Comparison of ENCODE assay signal across 1 cellular context in genomic region chr5:10353241-10354047, GRCh38.
TF ChIP-seq lines count a peak whose summit lies in the region.

Gene MARCHF6, plus strand, starts transcription at chr5:10353695. Its CDS starts 204 bp downstream, at chr5:10353899.

TF ChIP-seq in K562, 482 proteins besides CTCF, POLR2A, EP300 and RAD21 (continued from another document and continues in another):
- peak; percentile 73 to 77 for TF ChIP-seq E2F6 (IDR thresholded peaks at IDR 0.05; ENCODE audit: borderline replicate concordance in 1 of 2, extremely low read depth in 1 of 2, insufficient read depth in 1 of 2, insufficient read length in 1 of 2, low read depth in 1 of 2, low read length in 1 of 2, poor library complexity in 1 of 2, severe bottlenecking in 1 of 2)
- TF ChIP-seq ZNF609 (CRISPR knock-in tag; IDR thresholded peaks at IDR 0.05; ENCODE audit: borderline replicate concordance) = peak; percentile 10; the same call in 1 of the 2 replicates
- no peak for TF ChIP-seq ZNF232 (CRISPR knock-in tag; IDR thresholded peaks at IDR 0.05)
- no peak for TF ChIP-seq ZBTB34 (CRISPR knock-in tag; IDR thresholded peaks at IDR 0.05)
- TF ChIP-seq ZNF551 (CRISPR knock-in tag; IDR thresholded peaks at IDR 0.05) = no peak
- peak; percentile 43; the same call in 1 of the 2 replicates for TF ChIP-seq MTA1 (IDR thresholded peaks at IDR 0.05; ENCODE audit: borderline replicate concordance)
- peak; percentile 67 for TF ChIP-seq RUNX1 (IDR thresholded peaks at IDR 0.05; ENCODE audit: low read depth)
- TF ChIP-seq ATF2 (CRISPR knock-in tag; IDR thresholded peaks at IDR 0.05) = peak; percentile 43; the same call in 1 of the 2 replicates
- peak; percentile 53 for TF ChIP-seq SPI1 (IDR thresholded peaks at IDR 0.05; ENCODE audit: borderline replicate concordance, low read depth, low read length)
- TF ChIP-seq HDGF (IDR thresholded peaks at IDR 0.05) = no peak
- 0 out of 2 replicates have a peak, but pooled peaks have one; percentile 51 for TF ChIP-seq RFX7 (CRISPR knock-in tag; IDR thresholded peaks at IDR 0.05)
- TF ChIP-seq SRSF9 (IDR thresholded peaks at IDR 0.05; ENCODE audit: borderline replicate concordance, low read depth, low read length) = no peak
- TF ChIP-seq TEAD1 (CRISPR knock-in tag; IDR thresholded peaks at IDR 0.05) = peak in 1 of 2 experiments; percentile 50; a peak in 1 of 4 replicates
- TF ChIP-seq GABPA (tag; conservative IDR thresholded peaks at IDR 0.05; ENCODE audit: low read depth) = peak; percentile 98
- TF ChIP-seq PTTG1 (tag; IDR thresholded peaks at IDR 0.05; ENCODE audit: low read depth) = no peak
- TF ChIP-seq ZNF224 (CRISPR knock-in tag; IDR thresholded peaks at IDR 0.05) = 0 out of 2 replicates have a peak, but pooled peaks have one; percentile 62
- TF ChIP-seq HMG20A (CRISPR knock-in tag; conservative IDR thresholded peaks at IDR 0.05) = no peak
- TF ChIP-seq ZC3H4 (CRISPR knock-in tag; IDR thresholded peaks at IDR 0.05; ENCODE audit: borderline replicate concordance) = peak; percentile 75; the same call in 1 of the 2 replicates
- peak; percentile 70 for TF ChIP-seq TRIM28 (IDR thresholded peaks at IDR 0.05)
- TF ChIP-seq TCF7 (IDR thresholded peaks at IDR 0.05; ENCODE audit: borderline replicate concordance) = peak; percentile 15; the same call in 1 of the 2 replicates
- peak; percentile 47 for TF ChIP-seq GMEB1 (CRISPR knock-in tag; IDR thresholded peaks at IDR 0.05)
- 0 out of 2 replicates have a peak, but pooled peaks have one; percentile 37 for TF ChIP-seq LARP7 (IDR thresholded peaks at IDR 0.05)
- TF ChIP-seq E2F8 (IDR thresholded peaks at IDR 0.05; ENCODE audit: low read depth, partially characterized antibody) = no peak
- TF ChIP-seq MTA3 (IDR thresholded peaks at IDR 0.05; ENCODE audit: borderline replicate concordance) = peak; percentile 83
- TF ChIP-seq MBD1 (CRISPR knock-in tag; IDR thresholded peaks at IDR 0.05) = no peak
- TF ChIP-seq TRIM25 (IDR thresholded peaks at IDR 0.05; ENCODE audit: borderline replicate concordance) = no peak
- peak; percentile 89; the same call in 1 of the 2 replicates for TF ChIP-seq GTF2E2 (tag; IDR thresholded peaks at IDR 0.05)
- TF ChIP-seq FOXK2 (conservative IDR thresholded peaks at IDR 0.05 in 1 of 2, IDR thresholded peaks at IDR 0.05 in 1 of 2; ENCODE audit: low read depth in 2 of 2) = peak; percentile 35 to 41; a peak in 3 of 4 replicates
- peak; percentile 80; the same call in 1 of the 2 replicates for TF ChIP-seq ZNF263 (CRISPR knock-in tag; IDR thresholded peaks at IDR 0.05; ENCODE audit: borderline replicate concordance)
- TF ChIP-seq KLF13 (tag; IDR thresholded peaks at IDR 0.05; ENCODE audit: borderline replicate concordance, low read depth) = peak; percentile 35
- TF ChIP-seq NKRF (IDR thresholded peaks at IDR 0.05; ENCODE audit: borderline replicate concordance) = peak; percentile 91
- peak in 1 of 2 experiments; percentile 41; a peak in 2 of 4 replicates for TF ChIP-seq TBL1XR1 (IDR thresholded peaks at IDR 0.05; ENCODE audit: low read length in 2 of 2)
- no peak for TF ChIP-seq ZNF121 (CRISPR knock-in tag; conservative IDR thresholded peaks at IDR 0.05)
- peak; percentile 67 for TF ChIP-seq MXD1 (CRISPR knock-in tag; IDR thresholded peaks at IDR 0.05; ENCODE audit: borderline replicate concordance, poor library complexity, severe bottlenecking)
- 0 out of 2 replicates have a peak, but pooled peaks have one; percentile 76 for TF ChIP-seq HBP1 (CRISPR knock-in tag; IDR thresholded peaks at IDR 0.05)
- TF ChIP-seq SMARCE1 (IDR thresholded peaks at IDR 0.05) = no peak
